ENCODE assay signal across 8 cellular contexts in the genomic region with DNA sequence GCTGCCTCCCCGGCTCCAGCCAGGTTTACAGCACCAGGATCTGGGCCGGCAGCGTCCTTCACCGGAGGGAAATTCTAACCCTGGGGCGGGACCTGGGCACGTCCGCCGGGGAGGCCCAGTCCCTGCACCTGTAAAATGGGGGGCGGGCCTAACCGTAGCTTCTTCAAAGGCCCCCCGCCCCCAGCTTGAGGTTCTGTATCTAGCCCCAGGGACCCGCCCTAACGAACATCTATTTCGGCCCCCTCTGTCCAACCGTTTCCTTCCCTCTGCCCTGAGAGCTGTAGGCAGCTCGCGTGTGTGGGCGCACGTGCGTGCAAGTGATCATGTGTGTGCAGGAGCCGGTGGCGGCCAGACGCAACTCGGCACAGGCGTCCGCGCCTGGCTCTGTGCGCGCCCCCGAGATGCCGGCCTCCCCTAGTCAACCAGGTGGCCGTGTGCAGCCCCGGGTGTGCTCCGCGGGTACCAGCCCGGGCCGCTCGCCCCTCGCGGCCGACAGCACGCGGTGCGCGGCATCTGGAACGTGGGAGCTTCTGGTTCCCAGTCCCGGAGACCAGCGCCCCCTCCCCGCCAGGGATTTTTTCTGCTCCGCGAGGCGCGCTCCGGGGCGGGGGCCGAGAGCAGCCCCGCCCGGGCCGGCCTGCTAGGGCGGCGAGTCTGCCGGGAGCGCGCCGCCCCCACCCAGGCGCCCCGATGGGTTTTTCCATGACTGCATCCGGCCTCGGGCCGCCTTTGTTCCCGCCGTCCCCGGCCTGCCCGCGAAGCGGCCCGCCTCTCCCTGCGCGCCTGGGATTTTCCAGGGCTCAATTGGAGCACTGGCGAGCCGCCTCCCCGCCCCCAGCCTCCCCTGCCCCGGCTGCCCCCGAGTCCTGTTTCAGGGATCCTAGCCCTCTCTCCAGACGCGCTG. TPM values are rescaled to one million over a fixed set of nuclear protein-coding genes. Genes with fewer than 3 reads are reported as not detected.
DNase-seq lines count a peak whose midpoint lies in the region; ATAC-seq, FAIRE-seq and TF ChIP-seq lines count a peak whose summit lies in the region.

No MANE protein-coding gene starts in this region.

- no peaks in the 10 kb centered on the region for H3K27me3 ChIP-seq in bronchial epithelial cell (ENCODE audit: control insufficient read depth, insufficient read depth, low read length)

- FAIRE-seq in bronchial epithelial cell (lab: Jason Lieb, UNC) = no peak

- H3K27ac ChIP-seq in VCaP = peak overlapping the region; percentile 69

- no peaks in the 10 kb centered on the region for H3K36me3 ChIP-seq in bronchial epithelial cell (ENCODE audit: control insufficient read depth, insufficient read depth, low read length)

- peak; percentile 29; the same call in 1 of the 2 replicates for TF ChIP-seq CTCF in VCaP (conservative IDR thresholded peaks at IDR 0.05)
- peak; percentile 35 for TF ChIP-seq CTCF in bronchial epithelial cell (IDR thresholded peaks at IDR 0.05; ENCODE audit: insufficient read depth, low read length, severe bottlenecking)

- peak overlapping the region; percentile 40 for H3K4me3 ChIP-seq in bronchial epithelial cell (ENCODE audit: low read depth, low read length)

- ATAC-seq in GM18498 (IDR thresholded peaks at IDR 0.05; ENCODE audit: unreplicated experiment) (peak; percentile 68), HG02642 (IDR thresholded peaks at IDR 0.05; ENCODE audit: poor library complexity, unreplicated experiment) (peak; percentile 65)

- DNase-seq in NCI-H1930 (lab: John Stamatoyannopoulos, UW) = peak; percentile 52
- peak; percentile 64 for DNase-seq in bronchial epithelial cell (ENCODE audit: low read depth)
- DNase-seq in iris pigment epithelial cell (ENCODE audit: low read depth) = peak; percentile 87
- peak; percentile 55 for DNase-seq in smooth muscle cell of the brain vasculature (ENCODE audit: low read depth, low spot score)
- no peak for DNase-seq in cortex of kidney (lab: John Stamatoyannopoulos, UW)

RNA-seq across cellular contexts. Expression of a gene that starts 21.2 kb away (rescaled TPM):
- total RNA-seq in bronchial epithelial cell = not detected in 2 replicates
